Comparison of ENCODE assay signal across 10 cellular contexts in the genomic region with DNA sequence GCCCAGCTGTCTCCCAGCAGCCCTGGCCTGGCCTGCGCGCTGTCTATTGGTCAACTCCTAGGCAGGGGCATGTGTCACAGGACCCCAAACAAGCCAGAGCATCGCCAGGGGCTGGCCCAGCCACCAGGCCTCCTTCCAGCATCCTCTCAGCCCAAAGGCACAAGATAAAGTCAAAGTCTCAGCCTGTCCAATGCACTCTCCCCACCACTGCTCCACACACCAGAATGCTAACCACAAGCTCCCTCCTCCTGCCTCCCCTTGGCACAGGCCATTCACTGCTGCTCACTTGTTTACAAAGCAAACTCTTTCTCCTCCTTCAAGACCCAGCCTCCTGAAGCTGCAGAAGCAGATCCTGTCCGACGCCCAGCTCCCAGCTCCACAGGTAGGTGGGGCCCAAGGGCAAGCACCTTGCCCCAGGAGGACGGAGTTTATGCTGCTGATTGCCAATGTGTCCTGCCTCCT.
A peak's percentile ranks its signal among the peaks of the same experiment; 100 is the strongest.
DNase-seq lines count a peak whose midpoint lies in the region; ATAC-seq and TF ChIP-seq lines count a peak whose summit lies in the region.
"Had no signal": no experiment of that assay in that cellular context is flagged by ENCODE, and none has a peak within 500 bp of the region (broad histone marks: within the 10 kb centered on the region; RNA-seq: fewer than 3 reads in every experiment).

No MANE protein-coding gene starts in this region.

- POLR2A ChIA-PET in CD4-positive, alpha-beta T cell (lab: Charles Lee) = no interaction called here

- H3K27me3 Mint-ChIP-seq in Calu3 (ENCODE audit: unreplicated experiment) = peaks cover 49% of the 10 kb centered on the region
- H3K27me3 Mint-ChIP-seq in stimulated activated naive CD8-positive, alpha-beta T cell treated with anti-CD3 and anti-CD28 coated beads, Interleukin-15, amount 100 ng/mL, for 72 hours = no peaks in the 10 kb centered on the region
- H3K27me3 Mint-ChIP-seq in CD4-positive, alpha-beta T cell = no peaks in the 10 kb centered on the region

- no peak overlapping the region for H3K27ac ChIP-seq in CD4-positive, alpha-beta T cell (ENCODE audit: low read depth, low read length)
- H3K27ac ChIP-seq: cardiac muscle cell had no signal

- no peak overlapping the region for H3K4me3 Mint-ChIP-seq in Calu3 (ENCODE audit: low read depth, unreplicated experiment)
- H3K4me3 Mint-ChIP-seq in stimulated activated naive CD8-positive, alpha-beta T cell treated with anti-CD3 and anti-CD28 coated beads, Interleukin-15, amount 100 ng/mL, for 72 hours = no peak overlapping the region
- H3K4me3 Mint-ChIP-seq in CD4-positive, alpha-beta T cell = no peak overlapping the region

- intact Hi-C loops in Calu3 (cut with micrococcal nuclease; ENCODE audit: unreplicated experiment) = no loop called here
- intact Hi-C loops in CD4-positive, alpha-beta T cell (cut with DNase I, micrococcal nuclease) = no loop called here

- BruUV-seq in Calu3 (replicated peaks; lab: Mats Ljungman, UMichigan) = no TSS peak

- H3K9me3 ChIP-seq in CD4-positive, alpha-beta T cell (ENCODE audit: control insufficient read depth, low read length) = no peaks in the 10 kb centered on the region

- no peak for ATAC-seq in stimulated activated naive CD8-positive, alpha-beta T cell treated with anti-CD3 and anti-CD28 coated beads, Interleukin-15, amount 100 ng/mL, for 72 hours
- ATAC-seq in HG03439 (IDR thresholded peaks at IDR 0.05; ENCODE audit: unreplicated experiment) = no peak
- ATAC-seq in CD4-positive, alpha-beta T cell (ENCODE audit: poor library complexity) = no peak

- H3K4me1 Mint-ChIP-seq in Calu3 (ENCODE audit: low read depth, unreplicated experiment) = no peaks in the 10 kb centered on the region
- H3K4me1 Mint-ChIP-seq in stimulated activated naive CD8-positive, alpha-beta T cell treated with anti-CD3 and anti-CD28 coated beads, Interleukin-15, amount 100 ng/mL, for 72 hours = no peaks in the 10 kb centered on the region
- no peaks in the 10 kb centered on the region for H3K4me1 Mint-ChIP-seq in CD4-positive, alpha-beta T cell (ENCODE audit: low read depth)

- H3K27ac Mint-ChIP-seq in Calu3 (ENCODE audit: unreplicated experiment) = no peak overlapping the region
- H3K27ac Mint-ChIP-seq in stimulated activated naive CD8-positive, alpha-beta T cell treated with anti-CD3 and anti-CD28 coated beads, Interleukin-15, amount 100 ng/mL, for 72 hours = no peak overlapping the region
- no peak overlapping the region for H3K27ac Mint-ChIP-seq in CD4-positive, alpha-beta T cell

- no peaks in the 10 kb centered on the region for H3K9me3 Mint-ChIP-seq in Calu3 (ENCODE audit: low read depth, unreplicated experiment)
- no peaks in the 10 kb centered on the region for H3K9me3 Mint-ChIP-seq in stimulated activated naive CD8-positive, alpha-beta T cell treated with anti-CD3 and anti-CD28 coated beads, Interleukin-15, amount 100 ng/mL, for 72 hours
- no peaks in the 10 kb centered on the region for H3K9me3 Mint-ChIP-seq in CD4-positive, alpha-beta T cell

- no peaks in the 10 kb centered on the region for H3K36me3 Mint-ChIP-seq in Calu3 (ENCODE audit: insufficient read depth, unreplicated experiment)
- no peaks in the 10 kb centered on the region for H3K36me3 Mint-ChIP-seq in CD4-positive, alpha-beta T cell (ENCODE audit: low read depth)

- DNase-seq in Calu3 (peak; percentile 47), NCI-H146 (lab: John Stamatoyannopoulos, UW) (peak; percentile 9), dedifferentiated amniotic fluid mesenchymal stem cell (ENCODE audit: extremely low spot score) (peak; percentile 29), mesenteric fat pad (ENCODE audit: low spot score) (peak; percentile 55), GF-D8 (lab: John Stamatoyannopoulos, UW) (no peak)
- DNase-seq in stimulated activated naive CD8-positive, alpha-beta T cell treated with anti-CD3 and anti-CD28 coated beads, Interleukin-15, amount 100 ng/mL, for 72 hours = no peak
- DNase-seq in CD4-positive, alpha-beta T cell = no peak
- DNase-seq: NCI-H1436 treated with DMSO at 0.1 percent for 48 hours had no signal

- H3K27me3 ChIP-seq in CD4-positive, alpha-beta T cell (ENCODE audit: control insufficient read depth, insufficient read depth, low read length) = no peaks in the 10 kb centered on the region
- H3K27me3 ChIP-seq: cardiac muscle cell had no signal

- TF ChIP-seq CTCF in Calu3 (IDR thresholded peaks at IDR 0.05; ENCODE audit: unreplicated experiment) = peak; percentile 40
- TF ChIP-seq CTCF in CD4-positive, alpha-beta T cell (IDR thresholded peaks at IDR 0.05) = no peak

- CTCF ChIA-PET in Calu3 (lab: Charles Lee) = interaction anchor here (0.6 to 1.2 kb wide), 2 partner anchors 90 to 170 kb away, joined by 4 read pairs; no protein-coding TSS in a partner anchor
- CTCF ChIA-PET in CD4-positive, alpha-beta T cell (lab: Charles Lee) = no interaction called here

Comparison
In these comparisons a context has a peak if more than half of its experiments do, and no peak if none do; other contexts are left out.
1. DNase-seq: peak in Calu3 (single experiment), NCI-H146 (single experiment), dedifferentiated amniotic fluid mesenchymal stem cell (single experiment) and mesenteric fat pad (single experiment); none in GF-D8 (single experiment), stimulated activated naive CD8-positive, alpha-beta T cell treated with anti-CD3 and anti-CD28 coated beads, Interleukin-15, amount 100 ng/mL, for 72 hours (0 of 2) and CD4-positive, alpha-beta T cell (0 of 10).